Comparison of ENCODE assay signal across 20 cellular contexts in the genomic region with DNA sequence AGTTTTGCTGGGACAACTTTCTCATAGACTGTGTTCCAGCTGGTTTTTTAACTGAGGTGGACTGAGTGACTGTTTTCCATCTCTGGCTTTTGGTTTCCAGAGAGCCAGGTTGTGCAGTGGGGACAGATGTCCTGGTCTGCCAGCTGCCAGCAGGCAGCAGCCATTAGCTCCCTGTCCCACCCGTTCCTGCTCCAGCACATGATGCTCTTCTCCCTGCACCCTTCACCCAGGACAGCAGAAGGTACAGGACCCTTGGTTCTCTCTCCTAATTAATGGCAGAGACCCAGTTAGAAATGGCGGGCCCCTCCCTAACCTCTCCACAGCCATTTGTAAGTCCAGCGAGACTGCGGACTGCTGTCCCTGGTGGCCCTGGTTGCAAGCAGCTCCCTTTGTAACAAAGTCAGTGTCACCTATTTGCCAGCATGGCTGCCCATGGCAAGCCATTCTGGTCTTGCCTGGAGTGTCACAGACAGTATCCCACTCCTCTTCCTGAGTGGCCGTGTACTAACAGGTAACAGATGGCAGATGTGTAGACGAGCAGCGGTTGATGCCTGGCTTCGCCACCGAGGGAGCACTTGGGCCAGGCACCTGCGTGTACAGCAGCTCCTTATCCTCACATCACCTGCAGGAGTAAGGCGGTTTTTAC.
A peak's percentile ranks its signal among the peaks of the same experiment; 100 is the strongest.
DNase-seq lines count a peak whose midpoint lies in the region; ATAC-seq and TF ChIP-seq lines count a peak whose summit lies in the region.
"Had no signal": no experiment of that assay in that cellular context is flagged by ENCODE, and none has a peak within 500 bp of the region (broad histone marks: within the 10 kb centered on the region; RNA-seq: fewer than 3 reads in every experiment).

No MANE protein-coding gene starts in this region.

- no peak overlapping the region for H2AFZ ChIP-seq in neural progenitor cell (replicated peaks)

- no peaks in the 10 kb centered on the region for H3K79me2 ChIP-seq in neural progenitor cell (ENCODE audit: low read depth)

- CTCF ChIA-PET in CD4-positive, alpha-beta T cell (lab: Charles Lee): no interaction called here

- peaks cover 0 to 30% (median 0%) of the 10 kb centered on the region in 11 experiments; a peak in 3 of 22 replicates for H4K20me1 ChIP-seq in BLaER1 treated with 17β-estradiol and CSF1 and Interleukin-3, amounts not matched to agents 10 nM and 100 nM
- no peaks in the 10 kb centered on the region for H4K20me1 ChIP-seq in neural progenitor cell (ENCODE audit: low read depth)

- no peak for DNase-seq in CD4-positive, alpha-beta T cell
- no peak for DNase-seq in neural progenitor cell (ENCODE audit: low spot score)
- no peak for DNase-seq in H4 (ENCODE audit: low spot score)
- DNase-seq in NK-92 (lab: John Stamatoyannopoulos, UW; ENCODE audit: unreplicated experiment): no peak
- no peak for DNase-seq in DMS114 treated with DMSO at 0.1 percent for 48 hours (lab: John Stamatoyannopoulos, UW; ENCODE audit: unreplicated experiment)
- DNase-seq: activated CD8-positive, alpha-beta T cell treated with anti-CD3 and anti-CD28 coated beads for 36 hours; DND-41; HCEC 1CT; left cardiac atrium; MV-4-11; stimulated activated CD4-positive, alpha-beta T cell treated with anti-CD3 and anti-CD28 coated beads, Interleukin-4, amount 100 ng/mL, for 4 hours; stimulated activated CD8-positive, alpha-beta memory T cell treated with anti-CD3 and anti-CD28 coated beads, Interleukin-4, amount 100 ng/mL, for 48 hours had no signal

- H3K9me3 ChIP-seq in BLaER1 treated with 17β-estradiol and CSF1 and Interleukin-3, amounts not matched to agents 10 nM and 100 nM (replicated peaks in 1 of 11): no peaks in the 10 kb centered on the region
- H3K9me3 ChIP-seq in CD4-positive, alpha-beta T cell (ENCODE audit: control insufficient read depth, low read length): no peaks in the 10 kb centered on the region
- H3K9me3 ChIP-seq in neural progenitor cell (ENCODE audit: low read depth): no peaks in the 10 kb centered on the region
- H3K9me3 ChIP-seq: ascending aorta, ovary, thoracic aorta had no signal

- peaks cover 86% of the 10 kb centered on the region for H3K4me1 Mint-ChIP-seq in CD4-positive, alpha-beta T cell (ENCODE audit: low read depth)
- peaks cover 28% of the 10 kb centered on the region for H3K4me1 Mint-ChIP-seq in activated T-helper 17 cell treated with anti-CD3 and anti-CD28 coated beads, Interleukin-2, amount 50 U/mL, for 72 hours
- peaks cover 35% of the 10 kb centered on the region for H3K4me1 Mint-ChIP-seq in neural progenitor cell

- H3K4me3 ChIP-seq in BLaER1 treated with 17β-estradiol and CSF1 and Interleukin-3, amounts not matched to agents 10 nM and 100 nM: no peak overlapping the region
- H3K4me3 ChIP-seq in neural progenitor cell: no peak overlapping the region
- H3K4me3 ChIP-seq: ascending aorta, ovary, smooth muscle cell, thoracic aorta had no signal

- no peak overlapping the region for H3K27ac ChIP-seq in BLaER1 treated with 17β-estradiol and CSF1 and Interleukin-3, amounts not matched to agents 10 nM and 100 nM
- H3K27ac ChIP-seq in CD4-positive, alpha-beta T cell (ENCODE audit: low read depth, low read length): peak overlapping the region; percentile 34
- no peak overlapping the region for H3K27ac ChIP-seq in neural progenitor cell
- H3K27ac ChIP-seq: ascending aorta, foreskin keratinocyte, HL-60, ovary, thoracic aorta had no signal

- H3K4me1 ChIP-seq in BLaER1 treated with 17β-estradiol and CSF1 and Interleukin-3, amounts not matched to agents 10 nM and 100 nM: peaks cover 17 to 41% (median 29%) of the 10 kb centered on the region in 10 experiments
- peaks cover 5% of the 10 kb centered on the region for H3K4me1 ChIP-seq in neural progenitor cell
- H3K4me1 ChIP-seq: ascending aorta, foreskin keratinocyte had no signal

- no peaks in the 10 kb centered on the region for H3F3A ChIP-seq in neural progenitor cell (ENCODE audit: low read depth)

- POLR2A ChIA-PET in CD4-positive, alpha-beta T cell (lab: Charles Lee): interaction anchor here (1.2 kb wide), 2 partner anchors 10 to 23 kb away, joined by 3 to 4 read pairs; no protein-coding TSS in a partner anchor

- H3K27me3 ChIP-seq in BLaER1 treated with 17β-estradiol and CSF1 and Interleukin-3, amounts not matched to agents 10 nM and 100 nM: no peaks in the 10 kb centered on the region
- H3K27me3 ChIP-seq in CD4-positive, alpha-beta T cell (ENCODE audit: control insufficient read depth, insufficient read depth, low read length): no peaks in the 10 kb centered on the region
- H3K27me3 ChIP-seq in neural progenitor cell: no peaks in the 10 kb centered on the region
- H3K27me3 ChIP-seq: ascending aorta, foreskin keratinocyte, ovary had no signal

- no peaks in the 10 kb centered on the region for H3K9me3 Mint-ChIP-seq in CD4-positive, alpha-beta T cell
- no peaks in the 10 kb centered on the region for H3K9me3 Mint-ChIP-seq in activated T-helper 17 cell treated with anti-CD3 and anti-CD28 coated beads, Interleukin-2, amount 50 U/mL, for 72 hours
- no peaks in the 10 kb centered on the region for H3K9me3 Mint-ChIP-seq in neural progenitor cell
- H3K9me3 Mint-ChIP-seq: activated CD8-positive, alpha-beta T cell treated with anti-CD3 and anti-CD28 coated beads for 36 hours had no signal

- no peaks in the 10 kb centered on the region for H3K27me3 Mint-ChIP-seq in CD4-positive, alpha-beta T cell
- H3K27me3 Mint-ChIP-seq in activated T-helper 17 cell treated with anti-CD3 and anti-CD28 coated beads, Interleukin-2, amount 50 U/mL, for 72 hours: no peaks in the 10 kb centered on the region
- no peaks in the 10 kb centered on the region for H3K27me3 Mint-ChIP-seq in neural progenitor cell (ENCODE audit: insufficient read depth, low read depth)
- H3K27me3 Mint-ChIP-seq: activated CD8-positive, alpha-beta T cell treated with anti-CD3 and anti-CD28 coated beads for 36 hours had no signal

- H3K9ac ChIP-seq in BLaER1 treated with 17β-estradiol and CSF1 and Interleukin-3, amounts not matched to agents 10 nM and 100 nM: no peak overlapping the region
- H3K9ac ChIP-seq in neural progenitor cell: no peak overlapping the region

- TF ChIP-seq CTCF in CD4-positive, alpha-beta T cell (IDR thresholded peaks at IDR 0.05): no peak
- no peak for TF ChIP-seq CTCF in neural progenitor cell (IDR thresholded peaks at IDR 0.05)

- H3K4me3 Mint-ChIP-seq in CD4-positive, alpha-beta T cell: no peak overlapping the region
- no peak overlapping the region for H3K4me3 Mint-ChIP-seq in activated T-helper 17 cell treated with anti-CD3 and anti-CD28 coated beads, Interleukin-2, amount 50 U/mL, for 72 hours
- no peak overlapping the region for H3K4me3 Mint-ChIP-seq in neural progenitor cell
- H3K4me3 Mint-ChIP-seq: activated CD8-positive, alpha-beta T cell treated with anti-CD3 and anti-CD28 coated beads for 36 hours had no signal

- intact Hi-C loops in CD4-positive, alpha-beta T cell (cut with DNase I, micrococcal nuclease): no loop called here

- H3K4me2 ChIP-seq in BLaER1 treated with 17β-estradiol and CSF1 and Interleukin-3, amounts not matched to agents 10 nM and 100 nM: peak overlapping the region in 7 of 11 experiments; percentile 50 to 83 (median 70); a peak in 9 of 22 replicates
- no peak overlapping the region for H3K4me2 ChIP-seq in neural progenitor cell
- H3K4me2 ChIP-seq: smooth muscle cell had no signal

- ATAC-seq in CD4-positive, alpha-beta T cell (ENCODE audit: poor library complexity): no peak
- ATAC-seq in activated T-helper 17 cell treated with anti-CD3 and anti-CD28 coated beads, Interleukin-2, amount 50 U/mL, for 72 hours (replicated peaks): no peak
- ATAC-seq: activated CD8-positive, alpha-beta T cell treated with anti-CD3 and anti-CD28 coated beads for 36 hours; foreskin keratinocyte had no signal

- peak overlapping the region; percentile 78 for H3K27ac Mint-ChIP-seq in CD4-positive, alpha-beta T cell
- peak overlapping the region; percentile 65 for H3K27ac Mint-ChIP-seq in activated T-helper 17 cell treated with anti-CD3 and anti-CD28 coated beads, Interleukin-2, amount 50 U/mL, for 72 hours
- peak overlapping the region; percentile 51 for H3K27ac Mint-ChIP-seq in neural progenitor cell

- peaks cover 4% of the 10 kb centered on the region for H3K36me3 Mint-ChIP-seq in CD4-positive, alpha-beta T cell (ENCODE audit: low read depth)
- peaks cover 5% of the 10 kb centered on the region for H3K36me3 Mint-ChIP-seq in activated T-helper 17 cell treated with anti-CD3 and anti-CD28 coated beads, Interleukin-2, amount 50 U/mL, for 72 hours (ENCODE audit: low read depth)
- no peaks in the 10 kb centered on the region for H3K36me3 Mint-ChIP-seq in neural progenitor cell

- peaks cover 0 to 19% (median 6%) of the 10 kb centered on the region in 11 experiments; a peak in 6 of 22 replicates for H3K36me3 ChIP-seq in BLaER1 treated with 17β-estradiol and CSF1 and Interleukin-3, amounts not matched to agents 10 nM and 100 nM
- H3K36me3 ChIP-seq in neural progenitor cell: no peaks in the 10 kb centered on the region
- H3K36me3 ChIP-seq: ovary, thoracic aorta had no signal
